ENCODE assay signal across 1 cellular context in genomic region chr5:672329-673139, GRCh38.
TF ChIP-seq lines count a peak whose summit lies in the region.

No MANE protein-coding gene starts in this region.

TF ChIP-seq in K562, 482 proteins besides CTCF, POLR2A, EP300 and RAD21 (continued from another document and continues in another):
- TF ChIP-seq RREB1 (CRISPR knock-in tag; IDR thresholded peaks at IDR 0.05) (no peak), SPI1 (IDR thresholded peaks at IDR 0.05; ENCODE audit: borderline replicate concordance, low read depth, low read length) (0 out of 2 replicates have a peak, but pooled peaks have one; percentile 3), PTTG1 (tag; IDR thresholded peaks at IDR 0.05; ENCODE audit: low read depth) (no peak), E2F1 (CRISPR knock-in tag; IDR thresholded peaks at IDR 0.05) (no peak), NR4A1 (CRISPR knock-in tag; IDR thresholded peaks at IDR 0.05) (0 out of 2 replicates have a peak, but pooled peaks have one; percentile 22), NR4A1 (tag; IDR thresholded peaks at IDR 0.05) (no peak), RBM34 (IDR thresholded peaks at IDR 0.05; ENCODE audit: borderline replicate concordance, insufficient read depth, low read length) (no peak), NUFIP1 (IDR thresholded peaks at IDR 0.05; ENCODE audit: partially characterized antibody) (no peak), ARID4B (CRISPR knock-in tag; IDR thresholded peaks at IDR 0.05) (no peak), FOXJ3 (CRISPR knock-in tag; IDR thresholded peaks at IDR 0.05) (peak; percentile 92), CSDE1 (IDR thresholded peaks at IDR 0.05) (no peak), PYGO2 (tag; IDR thresholded peaks at IDR 0.05) (no peak), FOXA1 (IDR thresholded peaks at IDR 0.05; ENCODE audit: borderline replicate concordance) (no peak), ZNF695 (CRISPR knock-in tag; IDR thresholded peaks at IDR 0.05) (no peak), BRF2 (IDR thresholded peaks at IDR 0.05; ENCODE audit: borderline replicate concordance, insufficient read depth, insufficient read length) (no peak), ZNF785 (CRISPR knock-in tag; IDR thresholded peaks at IDR 0.05) (no peak), TRIM28 (IDR thresholded peaks at IDR 0.05) (no peak), BMI1 (IDR thresholded peaks at IDR 0.05; ENCODE audit: low read length) (peak; percentile 67; the same call in 1 of the 2 replicates), MAFK (IDR thresholded peaks at IDR 0.05; ENCODE audit: low read length) (no peak), NELFE (IDR thresholded peaks at IDR 0.05; ENCODE audit: insufficient read depth, insufficient read length) (no peak), JUN (IDR thresholded peaks at IDR 0.05; ENCODE audit: borderline replicate concordance, low read depth, low read length) (no peak), JUN (CRISPR knock-in tag; IDR thresholded peaks at IDR 0.05; ENCODE audit: borderline replicate concordance) (no peak), RERE (CRISPR knock-in tag; IDR thresholded peaks at IDR 0.05; ENCODE audit: borderline replicate concordance) (no peak), NCOA6 (IDR thresholded peaks at IDR 0.05) (no peak), TAF1 (IDR thresholded peaks at IDR 0.05; ENCODE audit: control insufficient read depth, extremely low read depth, insufficient read depth, low read length, severe bottlenecking) (no peak), ESRRA (IDR thresholded peaks at IDR 0.05; ENCODE audit: borderline replicate concordance, low read depth) (no peak), SMAD1 (IDR thresholded peaks at IDR 0.05; ENCODE audit: low read depth, low read length, partially characterized antibody) (peak; percentile 38), BHLHE40 (IDR thresholded peaks at IDR 0.05; ENCODE audit: low read length) (no peak), PML (IDR thresholded peaks at IDR 0.05; ENCODE audit: low read length) (no peak), NFIC (IDR thresholded peaks at IDR 0.05) (peak; percentile 10; the same call in 1 of the 2 replicates), TGIF2 (CRISPR knock-in tag; IDR thresholded peaks at IDR 0.05) (no peak), SIN3B (IDR thresholded peaks at IDR 0.05; ENCODE audit: low read depth) (no peak), NFE2 (IDR thresholded peaks at IDR 0.05; ENCODE audit: low read depth) (no peak), FOXP4 (CRISPR knock-in tag; IDR thresholded peaks at IDR 0.05; ENCODE audit: borderline replicate concordance) (peak; percentile 74; the same call in 1 of the 2 replicates), FOXJ2 (tag; IDR thresholded peaks at IDR 0.05) (peak; percentile 100), ZNF780A (CRISPR knock-in tag; IDR thresholded peaks at IDR 0.05) (no peak), ZNF146 (CRISPR knock-in tag; IDR thresholded peaks at IDR 0.05; ENCODE audit: unreplicated experiment) (no peak), RFX1 (IDR thresholded peaks at IDR 0.05) (peak; percentile 91), MXI1 (IDR thresholded peaks at IDR 0.05; ENCODE audit: low read depth, low read length) (peak; percentile 95), ZKSCAN8 (CRISPR knock-in tag; IDR thresholded peaks at IDR 0.05) (no peak), ZNF395 (CRISPR knock-in tag; IDR thresholded peaks at IDR 0.05) (no peak)
